ENCODE assay signal across 10 cellular contexts in genomic region chr11:104531075-104531474, GRCh38.
DNase-seq lines count a peak whose midpoint lies in the region; ATAC-seq, FAIRE-seq and TF ChIP-seq lines count a peak whose summit lies in the region.
"Had no signal": no experiment of that assay in that cellular context is flagged by ENCODE, and none has a peak within 500 bp of the region (broad histone marks: within the 10 kb centered on the region; RNA-seq: fewer than 3 reads in every experiment).

No MANE protein-coding gene starts in this region.

- TF ChIP-seq EP300 in SK-N-SH (IDR thresholded peaks at IDR 0.05; ENCODE audit: borderline replicate concordance in 1 of 2, low read depth in 1 of 2, low read length in 1 of 2), result no peak

- peak; percentile 29; the same call in 1 of the 2 replicates for TF ChIP-seq RAD21 in SK-N-SH (IDR thresholded peaks at IDR 0.05; ENCODE audit: low read length)

- peak; percentile 68 for DNase-seq in GM23338 (ENCODE audit: low spot score)
- no peak for DNase-seq in SK-N-SH
- DNase-seq in kidney, result no peak
- no peak for DNase-seq in GM23248

- peak; percentile 28 for TF ChIP-seq CTCF in DOHH2 (IDR thresholded peaks at IDR 0.05; ENCODE audit: low read depth, low read length, poor library complexity, severe bottlenecking)
- TF ChIP-seq CTCF in GM23338 (conservative IDR thresholded peaks at IDR 0.05; ENCODE audit: low read depth in 2 of 2), result peak; percentile 61 to 72
- peak; percentile 47 for TF ChIP-seq CTCF in SK-N-SH (IDR thresholded peaks at IDR 0.05)
- peak; percentile 28 for TF ChIP-seq CTCF in kidney (IDR thresholded peaks at IDR 0.05; ENCODE audit: borderline replicate concordance, extremely low read depth, insufficient read depth)

- peak overlapping the region; percentile 60; the same call in 1 of the 2 replicates for H2AFZ ChIP-seq in GM23338
- no peak overlapping the region for H2AFZ ChIP-seq in SK-N-SH (ENCODE audit: low read depth)
- H2AFZ ChIP-seq in GM23248, result no peak overlapping the region

- peaks cover 16% of the 10 kb centered on the region for H3K4me1 Mint-ChIP-seq in GM23338

- H3K4me3 ChIP-seq in DOHH2 (ENCODE audit: low read length), result no peak overlapping the region
- H3K4me3 ChIP-seq in GM23338, result no peak overlapping the region
- no peak overlapping the region for H3K4me3 ChIP-seq in SK-N-SH (ENCODE audit: low read depth in 2 of 2, low read length in 1 of 2)
- no peak overlapping the region for H3K4me3 ChIP-seq in kidney (ENCODE audit: low read length in 2 of 2)
- H3K4me3 ChIP-seq in GM23248, result no peak overlapping the region

- CTCF ChIA-PET in SK-N-SH (lab: Yijun Ruan, JAX), result interaction anchor here (1.3 kb wide), 1 partner anchor 11 kb away, joined by 3 read pairs; no protein-coding TSS in a partner anchor

- no peaks in the 10 kb centered on the region for H3K4me1 ChIP-seq in DOHH2 (ENCODE audit: control insufficient read depth, low read length)
- peaks cover 9% of the 10 kb centered on the region for H3K4me1 ChIP-seq in GM23338 (ENCODE audit: insufficient read depth)
- peaks cover 0 to 2% of the 10 kb centered on the region in 2 experiments; a peak in 2 of 4 replicates for H3K4me1 ChIP-seq in SK-N-SH (ENCODE audit: control insufficient read depth in 1 of 2, insufficient read depth in 2 of 2, low read depth in 1 of 2, low read length in 1 of 2)
- H3K4me1 ChIP-seq in kidney (ENCODE audit: control insufficient read depth in 1 of 2, insufficient read depth in 1 of 2, low read depth in 1 of 2, low read length in 2 of 2), result peaks cover 0 to 3% of the 10 kb centered on the region in 2 donors
- no peaks in the 10 kb centered on the region for H3K4me1 ChIP-seq in GM23248 (ENCODE audit: insufficient read depth)

- no peak overlapping the region for H3K4me3 Mint-ChIP-seq in GM23338
- H3K4me3 Mint-ChIP-seq: brain had no signal

- WGBS in SK-N-SH (ENCODE audit: low lambda C conversion rate), result 100% methylated on average over 2 of the region's 2 CpGs
- 96 to 100% methylated on average over 2 of the region's 2 CpGs for WGBS in GM23248 (ENCODE audit: low coverage in 1 of 2, low lambda C conversion rate in 2 of 2, missing lambda C conversion rate in 2 of 2), 2 experiments

- H3K36me3 ChIP-seq in DOHH2 (ENCODE audit: control insufficient read depth, low read length) (no peaks in the 10 kb centered on the region), GM23338 (ENCODE audit: insufficient read depth) (no peaks in the 10 kb centered on the region), SK-N-SH (replicated peaks in 1 of 2; ENCODE audit: control insufficient read depth in 1 of 2, insufficient read depth in 2 of 2, low read length in 1 of 2) (no peaks in the 10 kb centered on the region), kidney (ENCODE audit: control insufficient read depth in 1 of 2, insufficient read depth in 2 of 2, low read length in 2 of 2) (no peaks in the 10 kb centered on the region), GM23248 (ENCODE audit: low read depth) (no peaks in the 10 kb centered on the region)

- no peaks in the 10 kb centered on the region for H3K9me3 ChIP-seq in DOHH2 (ENCODE audit: control insufficient read depth, insufficient read depth, low read length)
- no peaks in the 10 kb centered on the region for H3K9me3 ChIP-seq in SK-N-SH
- no peaks in the 10 kb centered on the region for H3K9me3 ChIP-seq in kidney (ENCODE audit: control insufficient read depth in 1 of 2, low read length in 2 of 2)
- H3K9me3 ChIP-seq in GM23248 (ENCODE audit: low read depth), result no peaks in the 10 kb centered on the region

- H3F3A ChIP-seq in DOHH2 (ENCODE audit: control insufficient read depth, insufficient read depth) (no peaks in the 10 kb centered on the region), GM23338 (replicated peaks; ENCODE audit: low read depth) (no peaks in the 10 kb centered on the region), SK-N-SH (replicated peaks; ENCODE audit: insufficient read depth) (no peaks in the 10 kb centered on the region), GM23248 (ENCODE audit: insufficient read depth) (no peaks in the 10 kb centered on the region)

- H3K4me2 ChIP-seq in DOHH2 (ENCODE audit: low read length), result no peak overlapping the region
- no peak overlapping the region for H3K4me2 ChIP-seq in GM23338
- no peak overlapping the region for H3K4me2 ChIP-seq in SK-N-SH
- H3K4me2 ChIP-seq in GM23248 (ENCODE audit: unreplicated experiment), result no peak overlapping the region

- no peak overlapping the region for H3K27ac ChIP-seq in DOHH2 (ENCODE audit: low read depth, low read length)
- no peak overlapping the region for H3K27ac ChIP-seq in GM23338 (ENCODE audit: low read depth)
- H3K27ac ChIP-seq in SK-N-SH (ENCODE audit: low read depth in 2 of 2, low read length in 1 of 2), result no peak overlapping the region
- H3K27ac ChIP-seq in kidney (ENCODE audit: low read depth in 2 of 2, low read length in 2 of 2), result no peak overlapping the region
- H3K27ac ChIP-seq in GM23248, result no peak overlapping the region

- ATAC-seq in GM23338 (peak; percentile 69), GM19452 (IDR thresholded peaks at IDR 0.05; ENCODE audit: unreplicated experiment) (no peak), HG02884 (IDR thresholded peaks at IDR 0.05; ENCODE audit: unreplicated experiment) (no peak), HG03432 (IDR thresholded peaks at IDR 0.05; ENCODE audit: unreplicated experiment) (no peak)
- ATAC-seq: left lobe of liver had no signal

- H3K9me3 Mint-ChIP-seq in GM23338, result no peaks in the 10 kb centered on the region

- H3K9me2 ChIP-seq in DOHH2 (replicated peaks; ENCODE audit: control insufficient read depth, low read length) (no peaks in the 10 kb centered on the region), GM23338 (ENCODE audit: insufficient read depth) (no peaks in the 10 kb centered on the region), SK-N-SH (no peaks in the 10 kb centered on the region), GM23248 (ENCODE audit: insufficient read depth) (no peaks in the 10 kb centered on the region)

- H4K20me1 ChIP-seq in DOHH2 (ENCODE audit: control insufficient read depth, insufficient read depth, low read depth, low read length), result no peaks in the 10 kb centered on the region
- H4K20me1 ChIP-seq in GM23338 (replicated peaks; ENCODE audit: insufficient read depth), result no peaks in the 10 kb centered on the region
- H4K20me1 ChIP-seq in SK-N-SH (ENCODE audit: insufficient read depth), result no peaks in the 10 kb centered on the region
- H4K20me1 ChIP-seq in GM23248 (ENCODE audit: insufficient read depth), result no peaks in the 10 kb centered on the region

- intact Hi-C loops in kidney (cut with DNase I), result no loop called here

- in situ Hi-C loops in GM23248 (cut with MboI), result no loop called here

- no peak overlapping the region for H3K9ac ChIP-seq in SK-N-SH
- no peak overlapping the region for H3K9ac ChIP-seq in kidney (ENCODE audit: low read length in 2 of 2)
- no peak overlapping the region for H3K9ac ChIP-seq in GM23248

- no peak for FAIRE-seq in kidney (lab: Jason Lieb, UNC)

- H3K27me3 Mint-ChIP-seq in GM23338 (ENCODE audit: insufficient read depth, low read depth, poor library complexity), result peaks cover 2% of the 10 kb centered on the region
- H3K27me3 Mint-ChIP-seq: brain had no signal

- H3K79me2 ChIP-seq in DOHH2 (ENCODE audit: control insufficient read depth, low read length) (no peaks in the 10 kb centered on the region), GM23338 (replicated peaks; ENCODE audit: insufficient read depth) (no peaks in the 10 kb centered on the region), SK-N-SH (ENCODE audit: insufficient read depth) (no peaks in the 10 kb centered on the region), GM23248 (ENCODE audit: insufficient read depth) (no peaks in the 10 kb centered on the region)

- POLR2A ChIA-PET in SK-N-SH (lab: Yijun Ruan, JAX), result no interaction called here

- no peaks in the 10 kb centered on the region for H3K36me3 Mint-ChIP-seq in GM23338 (ENCODE audit: low read depth)
- H3K36me3 Mint-ChIP-seq: brain had no signal

- H3K27ac Mint-ChIP-seq in GM23338, result 0 out of 2 replicates have a peak overlapping the region, but pooled peaks have one; percentile 61

- no peaks in the 10 kb centered on the region for H3K27me3 ChIP-seq in DOHH2 (ENCODE audit: control insufficient read depth, low read length)
- no peaks in the 10 kb centered on the region for H3K27me3 ChIP-seq in GM23338 (ENCODE audit: insufficient read depth)
- H3K27me3 ChIP-seq in SK-N-SH (ENCODE audit: insufficient read depth), result no peaks in the 10 kb centered on the region
- no peaks in the 10 kb centered on the region for H3K27me3 ChIP-seq in GM23248 (replicated peaks; ENCODE audit: insufficient read depth)

TF ChIP-seq in SK-N-SH, 30 proteins besides CTCF, POLR2A, EP300 and RAD21 (continues in another document):
- TF ChIP-seq MEF2A (IDR thresholded peaks at IDR 0.05; ENCODE audit: borderline replicate concordance, low read depth) (no peak), CHD2 (IDR thresholded peaks at IDR 0.05; ENCODE audit: low read length, partially characterized antibody) (no peak), TEAD4 (IDR thresholded peaks at IDR 0.05; ENCODE audit: borderline replicate concordance, insufficient read depth) (no peak), REST (IDR thresholded peaks at IDR 0.05; ENCODE audit: low read depth, low read length) (no peak)
